In the genomic region with DNA sequence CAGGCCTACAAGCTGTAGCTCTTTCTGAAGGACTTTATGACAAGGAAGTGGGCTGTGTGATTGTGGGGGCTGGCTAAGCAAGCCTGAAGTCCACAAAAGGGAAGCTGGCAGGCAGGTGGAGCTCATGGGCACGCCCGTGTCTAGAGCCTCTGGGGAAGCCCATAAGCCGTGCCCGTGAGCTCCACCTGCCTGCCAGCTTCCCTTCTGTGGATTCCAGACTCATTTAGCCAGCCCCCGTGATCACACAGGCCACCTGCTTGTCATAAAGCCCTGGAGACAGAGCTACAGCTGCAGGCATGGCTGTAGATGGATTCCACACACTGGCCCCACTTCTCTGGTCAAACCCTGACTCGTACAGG, we compare ENCODE assay signal across 7 cellular contexts. TPM values are rescaled to one million over a fixed set of nuclear protein-coding genes. Genes with fewer than 3 reads are reported as not detected.
DNase-seq lines count a peak whose midpoint lies in the region; ATAC-seq, FAIRE-seq and TF ChIP-seq lines count a peak whose summit lies in the region.

No MANE protein-coding gene starts in this region.

- peaks cover 3 to 9% (median 4%) of the 10 kb centered on the region in 3 donors for H3K27me3 Mint-ChIP-seq in immature natural killer cell (ENCODE audit: low read depth in 3 of 3)

- H3K4me3 Mint-ChIP-seq in immature natural killer cell, result peak overlapping the region; percentile 67 to 86 (median 77)

- FAIRE-seq in H54 (lab: Jason Lieb, UNC), result no peak

- peak overlapping the region; percentile 91 to 97 (median 94) for H3K27ac Mint-ChIP-seq in immature natural killer cell

- peak; percentile 59 for ATAC-seq in GM21447 (IDR thresholded peaks at IDR 0.05; ENCODE audit: unreplicated experiment)
- no peak for ATAC-seq in GM18498 (IDR thresholded peaks at IDR 0.05; ENCODE audit: unreplicated experiment)

- H3K9me3 Mint-ChIP-seq in immature natural killer cell, result no peaks in the 10 kb centered on the region

- peak; percentile 76 for DNase-seq in NCI-H510A treated with DMSO at 0.1 percent for 48 hours (lab: John Stamatoyannopoulos, UW)
- peak; percentile 45 for DNase-seq in activated T-cell treated with anti-CD3 and anti-CD28 coated beads for 1 hour (ENCODE audit: low read depth)
- peak; percentile 54 to 59 (median 54) for DNase-seq in immature natural killer cell
- peak; percentile 20 to 42 for DNase-seq in stimulated activated CD8-positive, alpha-beta memory T cell treated with anti-CD3 and anti-CD28 coated beads, Interleukin-7, amount 100 ng/mL, for 4 hours (ENCODE audit: low read depth in 2 of 2)
- no peak for DNase-seq in H54 (ENCODE audit: insufficient read length, low spot score)

- TF ChIP-seq POLR2A in H54 (IDR thresholded peaks at IDR 0.05; ENCODE audit: low read depth, low read length), result no peak

- peaks cover 55 to 63% of the 10 kb centered on the region in 2 donors for H3K4me1 Mint-ChIP-seq in immature natural killer cell

- H3K36me3 Mint-ChIP-seq in immature natural killer cell, result no peaks in the 10 kb centered on the region

RNA-seq across cellular contexts. Expression of a gene that starts 15.2 kb away (rescaled TPM):
- under 1 TPM; 0.55 to 0.80 (median 0.58) TPM for polyA plus RNA-seq in immature natural killer cell

RNA-seq across cellular contexts. Expression of a gene that starts 22.5 kb away (rescaled TPM):
- polyA plus RNA-seq in immature natural killer cell, result not detected

RNA-seq across cellular contexts. Expression of a gene that starts 44.2 kb away (rescaled TPM):
- 10 to 100 TPM in 1 of 3 donors, 1 to 10 TPM in 1, not detected in 1; 1.2 to 12.8 TPM for polyA plus RNA-seq in immature natural killer cell
